Comparison of ENCODE assay signal across 15 cellular contexts in the genomic region with DNA sequence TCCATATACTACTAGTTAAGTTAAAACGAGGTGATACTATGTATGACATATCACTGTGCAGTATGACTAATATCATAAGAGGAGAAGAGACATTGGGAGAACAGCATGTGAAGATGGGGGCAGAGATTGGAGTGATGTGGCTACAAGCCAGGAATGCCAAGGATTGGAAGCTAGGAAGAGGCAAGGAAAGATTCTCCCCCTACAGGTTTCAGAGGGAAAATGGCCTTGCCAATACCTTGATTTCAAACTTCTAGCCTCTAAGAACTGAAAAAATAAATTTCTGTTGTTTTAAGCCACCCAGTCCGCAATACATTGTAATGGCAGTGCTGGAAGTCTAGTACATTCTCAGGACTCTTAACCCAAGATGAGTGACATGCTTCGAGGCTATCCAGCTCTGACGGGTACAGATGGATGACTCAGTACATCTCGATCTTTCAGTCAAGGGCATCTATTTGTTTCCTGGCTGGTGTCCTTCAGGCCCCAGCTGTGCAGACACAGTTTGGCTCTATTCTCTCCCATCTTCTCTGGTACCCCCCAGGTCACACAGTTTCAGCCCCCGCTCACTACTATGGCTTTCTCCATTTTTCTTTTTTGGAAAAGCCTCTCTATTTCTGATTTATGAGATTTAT. TPM values are rescaled to one million over a fixed set of nuclear protein-coding genes. Genes with fewer than 3 reads are reported as not detected.
A peak's percentile ranks its signal among the peaks of the same experiment; 100 is the strongest.
DNase-seq lines count a peak whose midpoint lies in the region; ATAC-seq and TF ChIP-seq lines count a peak whose summit lies in the region.
"Had no signal": no experiment of that assay in that cellular context is flagged by ENCODE, and none has a peak within 500 bp of the region (broad histone marks: within the 10 kb centered on the region; RNA-seq: fewer than 3 reads in every experiment).

No MANE protein-coding gene starts in this region.

- no peak overlapping the region for H3K4me3 Mint-ChIP-seq in stimulated activated naive CD8-positive, alpha-beta T cell treated with anti-CD3 and anti-CD28 coated beads, Interleukin-15, amount 100 ng/mL, for 72 hours
- H3K4me3 Mint-ChIP-seq in effector memory CD8-positive, alpha-beta T cell: no peak overlapping the region
- H3K4me3 Mint-ChIP-seq: B cell, T-cell had no signal

- H3K27ac Mint-ChIP-seq in stimulated activated naive CD8-positive, alpha-beta T cell treated with anti-CD3 and anti-CD28 coated beads, Interleukin-15, amount 100 ng/mL, for 72 hours: no peak overlapping the region
- no peak overlapping the region for H3K27ac Mint-ChIP-seq in effector memory CD8-positive, alpha-beta T cell
- H3K27ac Mint-ChIP-seq: B cell had no signal

- no peaks in the 10 kb centered on the region for H3K9me3 ChIP-seq in Panc1 (ENCODE audit: control insufficient read depth, insufficient read depth, low read depth, low read length)

- no peak for DNase-seq in stimulated activated naive CD8-positive, alpha-beta T cell treated with anti-CD3 and anti-CD28 coated beads, Interleukin-15, amount 100 ng/mL, for 72 hours
- DNase-seq in stimulated activated naive CD8-positive, alpha-beta T cell treated with anti-CD3 and anti-CD28 coated beads, Interleukin-15, Interleukin-2, amounts not matched to agents 100 U/mL and 50 U/mL, for 24 hours: no peak
- no peak for DNase-seq in Panc1 (ENCODE audit: low read depth, low spot score)
- DNase-seq in fibroblast of mammary gland (ENCODE audit: low read depth): peak; percentile 35
- DNase-seq in Right ventricle myocardium superior: no peak
- DNase-seq in COLO829 (ENCODE audit: low spot score): no peak
- no peak for DNase-seq in effector memory CD8-positive, alpha-beta T cell
- DNase-seq: activated effector memory CD4-positive, alpha-beta T cell treated with Interleukin-2 at 50 U/mL for 16 hours; central memory CD4-positive, alpha-beta T cell; GDM1; Kasumi-1; stimulated activated CD4-positive, alpha-beta T cell treated with anti-CD3 and anti-CD28 coated beads, Interleukin-15, amount 100 ng/mL, for 24 hours; T-cell had no signal

- intact Hi-C loops in Panc1 (cut with micrococcal nuclease; ENCODE audit: unreplicated experiment) (no loop called here), Right ventricle myocardium superior (cut with DNase I) (no loop called here)

- no peaks in the 10 kb centered on the region for H3K27me3 Mint-ChIP-seq in stimulated activated naive CD8-positive, alpha-beta T cell treated with anti-CD3 and anti-CD28 coated beads, Interleukin-15, amount 100 ng/mL, for 72 hours
- no peaks in the 10 kb centered on the region for H3K27me3 Mint-ChIP-seq in effector memory CD8-positive, alpha-beta T cell
- H3K27me3 Mint-ChIP-seq: B cell, T-cell had no signal

- H3K27ac ChIP-seq in Panc1 (ENCODE audit: low read length): no peak overlapping the region

- peaks cover 4 to 5% of the 10 kb centered on the region in 2 donors for H3K9me3 Mint-ChIP-seq in stimulated activated naive CD8-positive, alpha-beta T cell treated with anti-CD3 and anti-CD28 coated beads, Interleukin-15, amount 100 ng/mL, for 72 hours
- peaks cover 0 to 1% of the 10 kb centered on the region in 2 donors for H3K9me3 Mint-ChIP-seq in effector memory CD8-positive, alpha-beta T cell

- peak; percentile 26 for TF ChIP-seq CTCF in Panc1 (IDR thresholded peaks at IDR 0.05)
- peak; percentile 20 for TF ChIP-seq CTCF in fibroblast of mammary gland (conservative IDR thresholded peaks at IDR 0.05; ENCODE audit: control insufficient read depth, insufficient read depth, low read depth, low read length)

- no peak overlapping the region for H3K4me3 ChIP-seq in Panc1 (ENCODE audit: low read depth in 2 of 2, low read length in 2 of 2)
- H3K4me3 ChIP-seq in fibroblast of mammary gland (ENCODE audit: control insufficient read depth, low read depth, low read length): no peak overlapping the region

- CTCF ChIA-PET in Panc1 (lab: Charles Lee): no interaction called here

- in situ Hi-C loops in Panc1 (cut with HindIII; ENCODE audit: low pct_unique_long_range_greater_than_20kb, low sequenced_read_pairs): no loop called here

- peaks cover 6% of the 10 kb centered on the region for H3K36me3 Mint-ChIP-seq in effector memory CD8-positive, alpha-beta T cell (ENCODE audit: insufficient read depth)
- H3K36me3 Mint-ChIP-seq: T-cell had no signal

- no peaks in the 10 kb centered on the region for H3K36me3 ChIP-seq in Panc1 (ENCODE audit: control insufficient read depth, insufficient read depth, low read length)

- ATAC-seq in stimulated activated naive CD8-positive, alpha-beta T cell treated with anti-CD3 and anti-CD28 coated beads, Interleukin-15, amount 100 ng/mL, for 72 hours: peak; percentile 25
- ATAC-seq in stimulated activated naive CD8-positive, alpha-beta T cell treated with anti-CD3 and anti-CD28 coated beads, Interleukin-15, Interleukin-2, amounts not matched to agents 100 U/mL and 50 U/mL, for 24 hours: no peak
- ATAC-seq in Panc1: no peak
- ATAC-seq in Right ventricle myocardium superior (ENCODE audit: poor library complexity): no peak
- no peak for ATAC-seq in effector memory CD8-positive, alpha-beta T cell (replicated peaks)
- ATAC-seq in GM18505 (IDR thresholded peaks at IDR 0.05; ENCODE audit: unreplicated experiment): no peak
- ATAC-seq: T-cell had no signal

- POLR2A ChIA-PET in Panc1 (lab: Charles Lee): no interaction called here

- H3K4me1 ChIP-seq in Panc1 (ENCODE audit: control insufficient read depth, insufficient read depth, low read length): no peaks in the 10 kb centered on the region

- no peak for TF ChIP-seq POLR2A in GM18505 (IDR thresholded peaks at IDR 0.05; ENCODE audit: borderline replicate concordance, extremely low read depth, insufficient read depth, insufficient read length)

- no TSS peak for BruUV-seq in Panc1 (replicated peaks; lab: Mats Ljungman, UMichigan)

- no peaks in the 10 kb centered on the region for H3K27me3 ChIP-seq in Panc1 (ENCODE audit: control insufficient read depth, insufficient read depth, low read length)

- peaks cover 59% of the 10 kb centered on the region for H3K4me1 Mint-ChIP-seq in stimulated activated naive CD8-positive, alpha-beta T cell treated with anti-CD3 and anti-CD28 coated beads, Interleukin-15, amount 100 ng/mL, for 72 hours
- H3K4me1 Mint-ChIP-seq in effector memory CD8-positive, alpha-beta T cell (ENCODE audit: low read depth in 2 of 2): peaks cover 12 to 23% of the 10 kb centered on the region in 2 donors

RNA-seq across cellular contexts. Expression of gene THEMIS, which starts 55.5 kb away (rescaled TPM):
- total RNA-seq in Panc1 (2021; ENCODE audit: unreplicated experiment) (0.05 TPM), Right ventricle myocardium superior (0.13 TPM)
- not detected for polyA plus RNA-seq in Panc1 (2012; ENCODE audit: insufficient read length)
